ENCODE assay signal across 7 cellular contexts in the genomic region with DNA sequence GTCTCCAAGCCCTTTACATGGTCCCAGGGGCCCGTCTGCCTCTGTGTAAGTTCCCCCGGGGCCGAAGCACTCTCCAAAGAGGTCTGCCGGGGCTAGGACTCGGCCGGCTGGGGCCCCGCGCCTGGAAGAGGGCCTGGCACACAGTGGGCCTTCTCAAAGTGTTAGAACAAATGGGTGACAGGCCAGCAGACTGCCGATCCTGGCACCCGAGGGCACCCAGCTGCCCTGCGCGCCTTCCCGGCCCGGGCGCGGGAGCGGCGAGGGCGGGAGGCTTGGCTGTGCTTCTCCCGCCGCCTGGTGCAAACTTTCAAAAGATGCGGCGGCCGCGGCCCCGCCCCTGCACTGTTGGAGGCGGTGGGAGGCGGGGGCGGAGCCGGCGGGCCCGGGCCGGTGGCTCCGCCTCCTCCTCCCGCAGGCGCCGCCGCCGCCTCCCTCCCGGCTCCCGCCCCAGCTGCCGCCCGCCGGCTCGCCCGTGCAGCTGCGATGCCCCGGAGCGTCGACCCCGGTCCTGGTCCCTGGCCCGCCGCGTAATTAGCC. TPM values are rescaled to one million over a fixed set of nuclear protein-coding genes. Genes with fewer than 3 reads are reported as not detected.
A peak's percentile ranks its signal among the peaks of the same experiment; 100 is the strongest.
DNase-seq lines count a peak whose midpoint lies in the region; ATAC-seq and TF ChIP-seq lines count a peak whose summit lies in the region.

A gene with protein sequence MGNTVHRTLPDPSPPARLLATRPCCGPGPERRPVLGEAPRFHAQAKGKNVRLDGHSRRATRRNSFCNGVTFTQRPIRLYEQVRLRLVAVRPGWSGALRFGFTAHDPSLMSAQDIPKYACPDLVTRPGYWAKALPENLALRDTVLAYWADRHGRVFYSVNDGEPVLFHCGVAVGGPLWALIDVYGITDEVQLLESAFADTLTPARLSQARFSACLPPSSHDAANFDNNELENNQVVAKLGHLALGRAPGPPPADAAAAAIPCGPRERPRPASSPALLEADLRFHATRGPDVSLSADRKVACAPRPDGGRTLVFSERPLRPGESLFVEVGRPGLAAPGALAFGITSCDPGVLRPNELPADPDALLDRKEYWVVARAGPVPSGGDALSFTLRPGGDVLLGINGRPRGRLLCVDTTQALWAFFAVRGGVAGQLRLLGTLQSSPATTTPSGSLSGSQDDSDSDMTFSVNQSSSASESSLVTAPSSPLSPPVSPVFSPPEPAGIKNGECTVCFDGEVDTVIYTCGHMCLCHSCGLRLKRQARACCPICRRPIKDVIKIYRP (plus strand): TSS at position 442 of the 537 bp plus-strand sequence. CDS start 144 bp downstream, outside the sequence.

- H3K4me3 ChIP-seq in GM12864 (ENCODE audit: low read depth, low read length): peak within 1 kb of the TSS; percentile 36
- peak within 1 kb of the TSS; percentile 62 for H3K4me3 ChIP-seq in fibroblast of villous mesenchyme (ENCODE audit: low read depth, low read length)

- ATAC-seq in activated T-helper 17 cell treated with anti-CD3 and anti-CD28 coated beads, Interleukin-2, amount 50 U/mL, for 72 hours (replicated peaks): peak; percentile 79
- ATAC-seq in naive B cell (ENCODE audit: low read depth in 2 of 2): peak; percentile 55 to 70

- H3K27me3 Mint-ChIP-seq in activated T-helper 17 cell treated with anti-CD3 and anti-CD28 coated beads, Interleukin-2, amount 50 U/mL, for 72 hours: peaks cover 28% of the 10 kb centered on the region
- H3K27me3 Mint-ChIP-seq in naive B cell: peaks cover 30 to 55% (median 52%) of the 10 kb centered on the region in 3 donors

- peak within 1 kb of the TSS; percentile 84 for H3K27ac ChIP-seq in temporal lobe (ENCODE audit: low read depth, low read length)

- no peaks in the 10 kb centered on the region for H3K4me1 Mint-ChIP-seq in activated T-helper 17 cell treated with anti-CD3 and anti-CD28 coated beads, Interleukin-2, amount 50 U/mL, for 72 hours
- H3K4me1 Mint-ChIP-seq in naive B cell: peaks cover 6 to 10% (median 7%) of the 10 kb centered on the region in 3 donors

- no peak within 1 kb of the TSS for H3K27ac Mint-ChIP-seq in activated T-helper 17 cell treated with anti-CD3 and anti-CD28 coated beads, Interleukin-2, amount 50 U/mL, for 72 hours
- H3K27ac Mint-ChIP-seq in naive B cell: no peak within 1 kb of the TSS

- DNase-seq in GM12864 (ENCODE audit: low read depth): no peak
- peak; percentile 52 for DNase-seq in HK-2 (ENCODE audit: unreplicated experiment)
- peak; percentile 27 for DNase-seq in NOMO-1 treated with dmso at 0.1 percent for 144 hours (lab: John Stamatoyannopoulos, UW; ENCODE audit: unreplicated experiment)
- peak; percentile 58 for DNase-seq in fibroblast of villous mesenchyme (ENCODE audit: low read depth)
- peak; percentile 8 for DNase-seq in naive B cell

- no peaks in the 10 kb centered on the region for H3K36me3 Mint-ChIP-seq in activated T-helper 17 cell treated with anti-CD3 and anti-CD28 coated beads, Interleukin-2, amount 50 U/mL, for 72 hours (ENCODE audit: low read depth)
- H3K36me3 Mint-ChIP-seq in naive B cell: no peaks in the 10 kb centered on the region

- peak within 1 kb of the TSS; percentile 30 for H3K4me3 Mint-ChIP-seq in activated T-helper 17 cell treated with anti-CD3 and anti-CD28 coated beads, Interleukin-2, amount 50 U/mL, for 72 hours
- H3K4me3 Mint-ChIP-seq in naive B cell: peak within 1 kb of the TSS; percentile 13 to 85 (median 63)

- H3K9me3 Mint-ChIP-seq in activated T-helper 17 cell treated with anti-CD3 and anti-CD28 coated beads, Interleukin-2, amount 50 U/mL, for 72 hours: no peaks in the 10 kb centered on the region
- H3K9me3 Mint-ChIP-seq in naive B cell: peaks cover 0 to 4% (median 0%) of the 10 kb centered on the region in 7 donors

- TF ChIP-seq CTCF in GM12864 (IDR thresholded peaks at IDR 0.05; ENCODE audit: low read depth, low read length, missing control alignments) (no peak), fibroblast of villous mesenchyme (IDR thresholded peaks at IDR 0.05; ENCODE audit: insufficient read depth, low read depth, low read length) (no peak)

RNA-seq across cellular contexts. Expression of the gene that starts here (rescaled TPM):
- 1 to 10 TPM in 1 of 2 donors, under 1 TPM in 1; 0.52 to 1.2 TPM for total RNA-seq in activated T-helper 17 cell treated with anti-CD3 and anti-CD28 coated beads, Interleukin-2, amount 50 U/mL, for 72 hours
- total RNA-seq in fibroblast of villous mesenchyme: 2.9 and 4.3 TPM in 2 replicates
- polyA plus RNA-seq in naive B cell (ENCODE audit: low read depth in 6 of 6): not detected
- 18.2 TPM for total RNA-seq in temporal lobe

Comparison
In these comparisons a context has a peak if more than half of its experiments do, and no peak if none do; other contexts are left out.
1. Peak in DNase-seq and ATAC-seq in naive B cell; RNA of the gene not detected or under 1 TPM.